Comparison of ENCODE assay signal across 10 cellular contexts in the genomic region with DNA sequence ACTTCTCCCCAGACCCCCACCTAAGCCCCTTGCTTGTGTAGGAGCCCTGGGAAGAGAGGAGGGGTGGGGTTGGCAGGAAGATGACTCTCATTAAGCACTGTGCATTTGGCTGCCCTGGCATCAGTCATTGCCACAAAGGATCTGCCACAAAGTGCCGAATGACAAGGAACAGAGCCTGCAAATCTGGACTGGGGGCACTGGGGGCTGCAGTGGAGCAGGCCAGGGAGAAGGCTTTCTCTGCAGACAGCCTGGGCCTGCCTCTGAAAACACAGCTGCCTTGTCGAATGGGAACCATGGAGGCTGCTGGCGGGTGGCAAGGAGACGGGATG.
"Had no signal": no experiment of that assay in that cellular context is flagged by ENCODE, and none has a peak within 500 bp of the region (broad histone marks: within the 10 kb centered on the region; RNA-seq: fewer than 3 reads in every experiment).

No MANE protein-coding gene starts in this region.

- H3K79me2 ChIP-seq: hepatocyte had no signal

- FAIRE-seq: colon had no signal

- H3K27ac Mint-ChIP-seq: activated CD4-positive, alpha-beta memory T cell treated with anti-CD3 and anti-CD28 coated beads for 36 hours had no signal

- H3K36me3 ChIP-seq: gastroesophageal sphincter, left lung, ovary, sigmoid colon, thyroid gland had no signal

- H3K27me3 ChIP-seq: ovary, thyroid gland had no signal

- H3K4me3 ChIP-seq: hepatocyte, left lung, ovary, thyroid gland had no signal

- H3K4me3 Mint-ChIP-seq: neural crest cell had no signal

- H3K36me3 Mint-ChIP-seq: activated CD4-positive, alpha-beta memory T cell treated with anti-CD3 and anti-CD28 coated beads for 36 hours had no signal

- H3K9me3 Mint-ChIP-seq: activated CD4-positive, alpha-beta memory T cell treated with anti-CD3 and anti-CD28 coated beads for 36 hours; activated T-cell treated with anti-CD3 and anti-CD28 coated beads, Interleukin-2, amount 50 U/mL, for 4 hours; neural crest cell had no signal

- H3K9me3 ChIP-seq: gastroesophageal sphincter, left lung, ovary, sigmoid colon, thyroid gland had no signal

- H3K27ac ChIP-seq: gastroesophageal sphincter, hepatocyte, left lung, ovary, sigmoid colon, thyroid gland had no signal
